ENCODE assay signal across 1 cellular context in the genomic region with DNA sequence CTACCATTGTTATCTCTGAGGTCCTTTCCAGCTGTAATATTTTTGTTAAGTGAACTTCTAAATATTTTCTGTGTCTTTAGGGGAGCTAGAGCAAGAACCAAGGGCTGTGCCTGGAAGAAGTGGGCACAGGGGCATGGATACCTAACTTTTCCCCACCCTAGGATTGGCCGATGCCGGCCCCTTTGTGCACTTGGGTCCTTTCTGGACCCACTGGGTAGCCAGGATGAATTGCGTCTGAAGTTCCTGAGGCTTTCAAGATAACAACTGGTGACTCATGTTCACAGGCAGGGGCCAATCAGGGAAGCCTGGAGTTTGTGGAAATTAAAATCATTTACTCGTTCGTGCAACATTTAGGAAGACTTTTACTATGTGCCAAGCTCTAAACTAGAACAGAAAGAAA.
TF ChIP-seq lines count a peak whose summit lies in the region.

No MANE protein-coding gene starts in this region.

TF ChIP-seq in HCT116, 20 proteins besides CTCF, POLR2A, EP300 and RAD21 (continued from another document):
- TF ChIP-seq REST (IDR thresholded peaks at IDR 0.05; ENCODE audit: low read depth) (no peak), POLR2AphosphoS5 (IDR thresholded peaks at IDR 0.05; ENCODE audit: low read depth, low read length) (no peak), ZNF274 (IDR thresholded peaks at IDR 0.05; ENCODE audit: low read depth, low read length) (no peak)
